In genomic region chr19:42563352-42564210, GRCh38 we compare ENCODE assay signal across 8 cellular contexts. TPM values are rescaled to one million over a fixed set of nuclear protein-coding genes. Genes with fewer than 3 reads are reported as not detected.
DNase-seq lines count a peak whose midpoint lies in the region; ATAC-seq, FAIRE-seq and TF ChIP-seq lines count a peak whose summit lies in the region.

No MANE protein-coding gene starts in this region.

- intact Hi-C loops in right cardiac atrium (cut with DNase I), result no loop called here

- ATAC-seq in GM21526 (IDR thresholded peaks at IDR 0.05; ENCODE audit: low FRiP score, unreplicated experiment) (peak; percentile 59), right cardiac atrium (peak; percentile 77 to 81), HG03520 (IDR thresholded peaks at IDR 0.05; ENCODE audit: unreplicated experiment) (no peak)

- H3K9me3 ChIP-seq in right cardiac atrium (ENCODE audit: control insufficient read depth, low read length) (no peaks in the 10 kb centered on the region), skeletal muscle tissue (ENCODE audit: control insufficient read depth in 3 of 3, low read length in 3 of 3) (no peaks in the 10 kb centered on the region)

- TF ChIP-seq CTCF in D721Med (IDR thresholded peaks at IDR 0.05; ENCODE audit: insufficient read depth, missing control alignments), result peak; percentile 53

- DNase-seq in D721Med (ENCODE audit: insufficient read length, low spot score), result no peak
- peak; percentile 34 for DNase-seq in NCI-H345 (lab: John Stamatoyannopoulos, UW)
- DNase-seq in amniotic epithelial cell (ENCODE audit: low read depth), result peak; percentile 41
- DNase-seq in right cardiac atrium, result peak in 2 of 3 donors; percentile 34 to 56
- DNase-seq in effector CD4-positive, alpha-beta T cell, result no peak

- FAIRE-seq in D721Med (lab: Jason Lieb, UNC), result no peak

- H3K4me3 ChIP-seq in right cardiac atrium (ENCODE audit: low read length), result no peak overlapping the region
- no peak overlapping the region for H3K4me3 ChIP-seq in skeletal muscle tissue (ENCODE audit: low read length in 3 of 3)

- no peaks in the 10 kb centered on the region for H3K36me3 ChIP-seq in skeletal muscle tissue (ENCODE audit: control insufficient read depth in 3 of 3, insufficient read depth in 3 of 3, low read length in 3 of 3)

- H3K4me1 ChIP-seq in right cardiac atrium (ENCODE audit: control insufficient read depth, insufficient read depth, low read length) (peaks cover 6% of the 10 kb centered on the region), skeletal muscle tissue (ENCODE audit: control insufficient read depth in 3 of 3, insufficient read depth in 3 of 3, low read length in 3 of 3) (peaks cover 16 to 30% (median 18%) of the 10 kb centered on the region in 3 donors)

- whole genome bisulfite sequencing in right cardiac atrium, result 15% methylated on average over 7 of the region's 7 CpGs

- H3K9ac ChIP-seq in skeletal muscle tissue (ENCODE audit: low read depth in 1 of 3, low read length in 3 of 3), result no peak overlapping the region

- H3K27ac ChIP-seq in right cardiac atrium (ENCODE audit: low read length), result no peak overlapping the region
- H3K27ac ChIP-seq in skeletal muscle tissue (ENCODE audit: low read depth, low read length), result peak overlapping the region; percentile 60

- H3K27me3 ChIP-seq in right cardiac atrium (ENCODE audit: control insufficient read depth, insufficient read depth), result no peaks in the 10 kb centered on the region
- peaks cover 0 to 6% (median 0%) of the 10 kb centered on the region in 3 donors for H3K27me3 ChIP-seq in skeletal muscle tissue (ENCODE audit: control insufficient read depth in 3 of 3, insufficient read depth in 3 of 3, low read length in 3 of 3)

RNA-seq across cellular contexts. Expression of gene CEACAM8, which starts 31.1 kb away (rescaled TPM):
- total RNA-seq in right cardiac atrium, result not detected
- not detected for polyA plus RNA-seq in right cardiac atrium
- 0.52 TPM for total RNA-seq in skeletal muscle tissue

RNA-seq across cellular contexts. Expression of gene CEACAM1, which starts 35.3 kb away (rescaled TPM):
- total RNA-seq in right cardiac atrium, result 1 to 10 TPM; 2.7 to 4.2 (median 3.4) TPM
- polyA plus RNA-seq in right cardiac atrium, result 2.6 TPM
- total RNA-seq in skeletal muscle tissue, result 0.52 TPM

Comparison
In these comparisons a context has a peak if more than half of its experiments do, and no peak if none do; other contexts are left out.
1. DNase-seq: peak in NCI-H345 (single experiment), amniotic epithelial cell (single experiment) and right cardiac atrium (2 of 3); none in D721Med (single experiment) and effector CD4-positive, alpha-beta T cell (single experiment).